In the genomic region with DNA sequence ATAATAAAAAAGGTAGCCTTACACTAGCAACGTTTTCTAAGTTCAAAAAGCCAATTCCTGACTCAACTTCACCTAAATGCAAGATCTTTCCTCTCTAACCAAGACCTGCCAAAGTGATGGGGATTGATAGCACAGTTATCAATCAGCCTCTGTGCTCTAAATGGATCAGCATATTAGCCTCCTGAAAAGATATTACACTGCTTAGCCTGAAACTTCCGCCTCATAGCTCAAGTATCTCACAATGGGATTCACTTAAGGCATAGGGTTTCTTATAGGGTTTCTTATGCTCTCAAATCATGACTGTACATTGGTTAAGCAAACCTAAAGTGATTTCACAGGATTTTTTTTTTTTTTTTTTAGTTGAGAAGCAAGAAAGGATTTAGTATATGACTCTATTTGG, we compare ENCODE assay signal across 9 cellular contexts. TPM values are rescaled to one million over a fixed set of nuclear protein-coding genes. Genes with fewer than 3 reads are reported as not detected.
A peak's percentile ranks its signal among the peaks of the same experiment; 100 is the strongest.
DNase-seq lines count a peak whose midpoint lies in the region; ATAC-seq and TF ChIP-seq lines count a peak whose summit lies in the region.
"Had no signal": no experiment of that assay in that cellular context is flagged by ENCODE, and none has a peak within 500 bp of the region (broad histone marks: within the 10 kb centered on the region; RNA-seq: fewer than 3 reads in every experiment).

No MANE protein-coding gene starts in this region.

- H3K27ac ChIP-seq in SJCRH30 (no peak overlapping the region), tibial artery (peak overlapping the region in 1 of 2 donors; percentile 54)
- H3K27ac ChIP-seq: C4-2B had no signal

- peak overlapping the region; percentile 92 for H3K4me3 Mint-ChIP-seq in activated T-cell treated with anti-CD3 and anti-CD28 coated beads, Interleukin-2, amount 50 U/mL, for 4 hours

- no peak for TF ChIP-seq CTCF in tibial artery (IDR thresholded peaks at IDR 0.05)

- H3K36me3 ChIP-seq in SJCRH30 (no peaks in the 10 kb centered on the region), tibial artery (no peaks in the 10 kb centered on the region)

- DNase-seq in activated T-cell treated with anti-CD3 and anti-CD28 coated beads, Interleukin-2, amount 50 U/mL, for 4 hours: no peak
- DNase-seq in activated T-cell treated with anti-CD3 and anti-CD28 coated beads, Interleukin-2, amount 50 U/mL, for 1 hour: no peak
- DNase-seq in SJCRH30 (no peak), globus pallidus (ENCODE audit: low spot score) (peak; percentile 45), tibial artery (no peak), CD1c-positive myeloid dendritic cell (ENCODE audit: extremely low spot score) (no peak), DMS53 treated with DMSO at 0.1 percent for 48 hours (lab: John Stamatoyannopoulos, UW; ENCODE audit: unreplicated experiment) (no peak)
- no peak for DNase-seq in activated CD4-positive, alpha-beta T cell treated with anti-CD3 and anti-CD28 coated beads for 4 hours

- H3K9me3 Mint-ChIP-seq in activated T-cell treated with anti-CD3 and anti-CD28 coated beads, Interleukin-2, amount 50 U/mL, for 4 hours: no peaks in the 10 kb centered on the region

- ATAC-seq in activated T-cell treated with anti-CD3 and anti-CD28 coated beads, Interleukin-2, amount 50 U/mL, for 4 hours: peak; percentile 12 to 30

- intact Hi-C loops in tibial artery (cut with DNase I; ENCODE audit: low total_unique reads): no loop called here

- H3K4me3 ChIP-seq in SJCRH30: peak overlapping the region; percentile 55
- peak overlapping the region; percentile 55 to 66 for H3K4me3 ChIP-seq in tibial artery

- peaks cover 57% of the 10 kb centered on the region for H3K4me1 Mint-ChIP-seq in activated T-cell treated with anti-CD3 and anti-CD28 coated beads, Interleukin-2, amount 50 U/mL, for 4 hours (ENCODE audit: low read depth)

- H3K27me3 Mint-ChIP-seq in activated T-cell treated with anti-CD3 and anti-CD28 coated beads, Interleukin-2, amount 50 U/mL, for 4 hours (ENCODE audit: low read depth): no peaks in the 10 kb centered on the region

- no peaks in the 10 kb centered on the region; the same call in 1 of the 2 replicates for H3K9me3 ChIP-seq in SJCRH30 (replicated peaks)
- H3K9me3 ChIP-seq in tibial artery: no peaks in the 10 kb centered on the region

- H3K4me1 ChIP-seq in SJCRH30 (peaks cover 2% of the 10 kb centered on the region), tibial artery (peaks cover 0 to 5% (median 2%) of the 10 kb centered on the region in 4 donors)

- H3K27me3 ChIP-seq in SJCRH30 (no peaks in the 10 kb centered on the region), tibial artery (no peaks in the 10 kb centered on the region)

- peaks cover 2% of the 10 kb centered on the region for H3K36me3 Mint-ChIP-seq in activated T-cell treated with anti-CD3 and anti-CD28 coated beads, Interleukin-2, amount 50 U/mL, for 4 hours (ENCODE audit: insufficient read depth)

RNA-seq across cellular contexts. Expression of gene SLC9A9, which starts 0.4 kb away (rescaled TPM):
- total RNA-seq in activated T-cell treated with anti-CD3 and anti-CD28 coated beads, Interleukin-2, amount 50 U/mL, for 4 hours: under 1 TPM; 0.56 to 0.98 (median 0.87) TPM
- total RNA-seq in SJCRH30 (2014; rRNA removed; shearing (Covaris generic)): 0.94 and 1.4 TPM in 2 replicates
